ENCODE assay signal across 12 cellular contexts in the genomic region with DNA sequence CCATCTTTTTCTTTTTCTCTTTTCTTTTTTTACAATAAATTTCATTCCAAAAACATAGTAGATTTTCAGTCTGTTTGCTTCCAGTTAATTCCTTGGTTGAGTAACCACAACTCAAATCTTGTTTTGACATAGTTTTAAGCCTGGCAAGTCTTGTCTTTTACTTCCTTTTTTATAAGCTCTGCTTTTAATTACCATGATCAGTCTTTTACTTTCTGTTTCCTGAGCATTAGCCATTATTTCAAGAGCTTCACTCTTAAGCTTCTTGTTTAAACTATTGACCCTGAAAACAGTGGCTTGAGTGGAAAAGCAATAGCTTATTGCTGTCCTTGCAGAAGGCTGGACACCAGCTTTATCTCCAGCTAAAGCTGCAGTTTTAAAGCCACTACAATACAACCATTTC.
DNase-seq lines count a peak whose midpoint lies in the region; ATAC-seq and TF ChIP-seq lines count a peak whose summit lies in the region.
"Had no signal": no experiment of that assay in that cellular context is flagged by ENCODE, and none has a peak within 500 bp of the region (broad histone marks: within the 10 kb centered on the region; RNA-seq: fewer than 3 reads in every experiment).

No MANE protein-coding gene starts in this region.

- TF ChIP-seq CTCF in NB4 (IDR thresholded peaks at IDR 0.05; ENCODE audit: low read depth, low read length) (no peak), smooth muscle cell (IDR thresholded peaks at IDR 0.05; ENCODE audit: borderline replicate concordance, insufficient read depth, poor library complexity, severe bottlenecking) (no peak), tibial artery (IDR thresholded peaks at IDR 0.05) (no peak)

- no peak overlapping the region for H3K9ac ChIP-seq in smooth muscle cell (ENCODE audit: low read depth)

- H2AFZ ChIP-seq in smooth muscle cell (ENCODE audit: low read depth): peak overlapping the region; percentile 8

- ATAC-seq in GM19043 (IDR thresholded peaks at IDR 0.05; ENCODE audit: low read depth, unreplicated experiment) (peak; percentile 59), HG02970 (IDR thresholded peaks at IDR 0.05; ENCODE audit: low FRiP score, unreplicated experiment) (peak; percentile 39)
- ATAC-seq: activated CD8-positive, alpha-beta memory T cell treated with anti-CD3 and anti-CD28 coated beads, Interleukin-2, amount 10 ng/mL, durations not matched to agents 7 days and 5 days had no signal

- H3F3A ChIP-seq in smooth muscle cell (ENCODE audit: low read depth): no peaks in the 10 kb centered on the region

- no peaks in the 10 kb centered on the region for H3K36me3 ChIP-seq in smooth muscle cell (ENCODE audit: low read depth)
- no peaks in the 10 kb centered on the region for H3K36me3 ChIP-seq in tibial artery

- H3K27ac ChIP-seq in smooth muscle cell (ENCODE audit: low read depth): no peak overlapping the region
- no peak overlapping the region for H3K27ac ChIP-seq in tibial artery

- intact Hi-C loops in tibial artery (cut with DNase I; ENCODE audit: low total_unique reads): no loop called here

- no peaks in the 10 kb centered on the region for H3K27me3 ChIP-seq in smooth muscle cell (ENCODE audit: low read depth)
- H3K27me3 ChIP-seq in tibial artery: no peaks in the 10 kb centered on the region

- TF ChIP-seq POLR2A in NB4 (IDR thresholded peaks at IDR 0.05; ENCODE audit: extremely low read depth, insufficient read length): no peak

- H3K9me3 ChIP-seq in smooth muscle cell (replicated peaks; ENCODE audit: low read depth) (no peaks in the 10 kb centered on the region), tibial artery (no peaks in the 10 kb centered on the region)

- no peaks in the 10 kb centered on the region for H3K79me2 ChIP-seq in smooth muscle cell (ENCODE audit: low read depth)

- peak; percentile 51 for DNase-seq in NB4 (ENCODE audit: low read depth)
- no peak for DNase-seq in smooth muscle cell (lab: John Stamatoyannopoulos, UW; ENCODE audit: unreplicated experiment)
- no peak for DNase-seq in tibial artery
- no peak for DNase-seq in NCI-H1092 (lab: John Stamatoyannopoulos, UW)
- no peak for DNase-seq in HuH-7.5 (ENCODE audit: low spot score)
- DNase-seq: activated CD8-positive, alpha-beta memory T cell treated with anti-CD3 and anti-CD28 coated beads, Interleukin-2, amount 10 ng/mL, durations not matched to agents 7 days and 5 days; Calu3; dermis blood vessel endothelial cell; foreskin fibroblast; NCI-H1436 treated with DMSO at 0.1 percent for 48 hours had no signal

- H3K4me2 ChIP-seq in smooth muscle cell: peak overlapping the region; percentile 28

- H3K4me1 ChIP-seq in smooth muscle cell (ENCODE audit: low read depth) (peaks cover 5% of the 10 kb centered on the region), tibial artery (no peaks in the 10 kb centered on the region)

- H3K4me3 ChIP-seq in NB4 (ENCODE audit: low read depth, low read length): no peak overlapping the region
- no peak overlapping the region for H3K4me3 ChIP-seq in smooth muscle cell
- H3K4me3 ChIP-seq in tibial artery: no peak overlapping the region

- no peaks in the 10 kb centered on the region for H4K20me1 ChIP-seq in smooth muscle cell (ENCODE audit: low read depth)
